ENCODE assay signal across 8 cellular contexts in genomic region chr19:1251233-1251502, GRCh38. TPM values are rescaled to one million over a fixed set of nuclear protein-coding genes. Genes with fewer than 3 reads are reported as not detected.
A peak's percentile ranks its signal among the peaks of the same experiment; 100 is the strongest.
DNase-seq lines count a peak whose midpoint lies in the region; ATAC-seq and TF ChIP-seq lines count a peak whose summit lies in the region.

No MANE protein-coding gene starts in this region.

- H3K27me3 Mint-ChIP-seq in CD4-positive, alpha-beta T cell = no peaks in the 10 kb centered on the region
- no peaks in the 10 kb centered on the region for H3K27me3 Mint-ChIP-seq in activated naive CD8-positive, alpha-beta T cell treated with anti-CD3 and anti-CD28 coated beads for 36 hours

- CTCF ChIA-PET in CD4-positive, alpha-beta T cell (lab: Charles Lee) = interaction anchor here (0.9 kb wide), 1 partner anchor 15 kb away, joined by 5 read pairs; no protein-coding TSS in a partner anchor

- H3K36me3 Mint-ChIP-seq in CD4-positive, alpha-beta T cell (ENCODE audit: low read depth) = peaks cover 40% of the 10 kb centered on the region
- peaks cover 17% of the 10 kb centered on the region for H3K36me3 Mint-ChIP-seq in activated naive CD8-positive, alpha-beta T cell treated with anti-CD3 and anti-CD28 coated beads for 36 hours

- peak overlapping the region; percentile 87 for H3K27ac ChIP-seq in CD4-positive, alpha-beta T cell (ENCODE audit: low read depth, low read length)
- peak overlapping the region; percentile 97 to 100 for H3K27ac ChIP-seq in right atrium auricular region

- POLR2A ChIA-PET in CD4-positive, alpha-beta T cell (lab: Charles Lee) = interaction anchor here (2.2 to 3.7 kb wide), 2 partner anchors 14 to 24 kb away, joined by 15 to 193 read pairs; partner anchors contain the start of genes CIRBP and FAM174C

- no peak for ATAC-seq in CD4-positive, alpha-beta T cell (ENCODE audit: poor library complexity)
- ATAC-seq in GM19023 (IDR thresholded peaks at IDR 0.05; ENCODE audit: unreplicated experiment) = no peak
- no peak for ATAC-seq in GM21825 (IDR thresholded peaks at IDR 0.05; ENCODE audit: unreplicated experiment)

- peak overlapping the region; percentile 92 for H3K9ac ChIP-seq in skeletal muscle satellite cell (ENCODE audit: low read depth, low read length)

- intact Hi-C loops in CD4-positive, alpha-beta T cell (cut with DNase I, micrococcal nuclease) = loop anchor here in 1 of 2 experiments (5.0 kb wide), 1 partner anchor 174 kb away; no protein-coding TSS in a partner anchor

- H3K4me1 Mint-ChIP-seq in CD4-positive, alpha-beta T cell (ENCODE audit: low read depth) = peaks cover 11% of the 10 kb centered on the region
- peaks cover 9% of the 10 kb centered on the region for H3K4me1 Mint-ChIP-seq in activated naive CD8-positive, alpha-beta T cell treated with anti-CD3 and anti-CD28 coated beads for 36 hours

- peak overlapping the region; percentile 97 for H3K27ac Mint-ChIP-seq in CD4-positive, alpha-beta T cell
- H3K27ac Mint-ChIP-seq in activated naive CD8-positive, alpha-beta T cell treated with anti-CD3 and anti-CD28 coated beads for 36 hours = peak overlapping the region; percentile 93

- H3K9me3 ChIP-seq in CD4-positive, alpha-beta T cell (ENCODE audit: control insufficient read depth, low read length) = no peaks in the 10 kb centered on the region
- H3K9me3 ChIP-seq in right atrium auricular region = no peaks in the 10 kb centered on the region
- H3K9me3 ChIP-seq in skeletal muscle satellite cell (replicated peaks; ENCODE audit: low read length) = no peaks in the 10 kb centered on the region

- H3K4me3 ChIP-seq in right atrium auricular region = peak overlapping the region; percentile 81 to 82
- peak overlapping the region; percentile 83 for H3K4me3 ChIP-seq in skeletal muscle satellite cell (ENCODE audit: low read length)

- no peaks in the 10 kb centered on the region for H3K27me3 ChIP-seq in CD4-positive, alpha-beta T cell (ENCODE audit: control insufficient read depth, insufficient read depth, low read length)
- H3K27me3 ChIP-seq in right atrium auricular region (no peaks in the 10 kb centered on the region), skeletal muscle satellite cell (ENCODE audit: control insufficient read depth, insufficient read depth, low read length) (no peaks in the 10 kb centered on the region)

- TF ChIP-seq CTCF in CD4-positive, alpha-beta T cell (IDR thresholded peaks at IDR 0.05) = no peak
- TF ChIP-seq CTCF in right atrium auricular region (IDR thresholded peaks at IDR 0.05) = no peak

- no peak for DNase-seq in CD4-positive, alpha-beta T cell
- DNase-seq in HT-29 (ENCODE audit: low spot score) (peak; percentile 65), right atrium auricular region (ENCODE audit: low spot score) (no peak), NCI-H1436 (lab: John Stamatoyannopoulos, UW) (no peak)
- DNase-seq in activated naive CD8-positive, alpha-beta T cell treated with anti-CD3 and anti-CD28 coated beads for 36 hours = no peak

- H3K9me3 Mint-ChIP-seq in CD4-positive, alpha-beta T cell = no peaks in the 10 kb centered on the region
- H3K9me3 Mint-ChIP-seq in activated naive CD8-positive, alpha-beta T cell treated with anti-CD3 and anti-CD28 coated beads for 36 hours = no peaks in the 10 kb centered on the region

- H3K4me1 ChIP-seq in right atrium auricular region (peaks cover 0 to 75% of the 10 kb centered on the region in 2 donors), skeletal muscle satellite cell (ENCODE audit: control insufficient read depth, insufficient read depth, low read length) (peaks cover 43% of the 10 kb centered on the region)

- H3K36me3 ChIP-seq in right atrium auricular region (peaks cover 45% of the 10 kb centered on the region), skeletal muscle satellite cell (ENCODE audit: insufficient read depth, low read length) (peaks cover 51% of the 10 kb centered on the region)

- H3K4me2 ChIP-seq in skeletal muscle satellite cell (ENCODE audit: low read length) = peak overlapping the region; percentile 98

- peak overlapping the region; percentile 97 for H3K4me3 Mint-ChIP-seq in CD4-positive, alpha-beta T cell
- peak overlapping the region; percentile 92 for H3K4me3 Mint-ChIP-seq in activated naive CD8-positive, alpha-beta T cell treated with anti-CD3 and anti-CD28 coated beads for 36 hours

RNA-seq across cellular contexts. Expression of gene MIDN, which starts 2.8 kb away (rescaled TPM):
- 100 to 1,000 TPM; 214 to 228 TPM for total RNA-seq in CD4-positive, alpha-beta T cell
- 32.5 and 38.6 TPM in 2 replicates for total RNA-seq in HT-29 (2014; rRNA removed; shearing (Covaris generic))
- 10 to 100 TPM; 29.3 to 29.6 TPM for total RNA-seq in activated naive CD8-positive, alpha-beta T cell treated with anti-CD3 and anti-CD28 coated beads for 36 hours
- 10 to 100 TPM; 42.1 to 42.2 TPM for total RNA-seq in right atrium auricular region
- 21.3 and 31.0 TPM in 2 replicates for total RNA-seq in skeletal muscle satellite cell (2012; rRNA removed)

RNA-seq across cellular contexts. Expression of gene ATP5F1D, which starts 9.6 kb away (rescaled TPM):
- 10 to 100 TPM; 77.6 to 92.6 TPM for total RNA-seq in CD4-positive, alpha-beta T cell
- total RNA-seq in HT-29 (2014; rRNA removed; shearing (Covaris generic)) = 142 and 159 TPM in 2 replicates
- total RNA-seq in activated naive CD8-positive, alpha-beta T cell treated with anti-CD3 and anti-CD28 coated beads for 36 hours = 100 to 1,000 TPM; 175 to 177 TPM
- total RNA-seq in right atrium auricular region = 100 to 1,000 TPM; 193 to 269 TPM
- 33.9 and 42.1 TPM in 2 replicates for total RNA-seq in skeletal muscle satellite cell (2012; rRNA removed)

RNA-seq across cellular contexts. Expression of gene CBARP, which starts 13.4 kb away (rescaled TPM):
- total RNA-seq in CD4-positive, alpha-beta T cell = under 1 TPM in 1 of 2 experiments, not detected in 1; 0.22 TPM
- total RNA-seq in HT-29 (2014; rRNA removed; shearing (Covaris generic)) = 2.4 and 3.9 TPM in 2 replicates
- total RNA-seq in activated naive CD8-positive, alpha-beta T cell treated with anti-CD3 and anti-CD28 coated beads for 36 hours = under 1 TPM; 0.33 to 0.46 TPM
- total RNA-seq in right atrium auricular region = 1 to 10 TPM; 2.4 to 2.6 TPM
- total RNA-seq in skeletal muscle satellite cell (2012; rRNA removed) = 3.3 and 4.8 TPM in 2 replicates

RNA-seq across cellular contexts. Expression of gene CIRBP, which starts 18.0 kb away (rescaled TPM):
- total RNA-seq in CD4-positive, alpha-beta T cell = 100 to 1,000 TPM; 614 to 628 TPM
- total RNA-seq in HT-29 (2014; rRNA removed; shearing (Covaris generic)) = 72.3 and 72.7 TPM in 2 replicates
- 100 to 1,000 TPM; 208 to 216 TPM for total RNA-seq in activated naive CD8-positive, alpha-beta T cell treated with anti-CD3 and anti-CD28 coated beads for 36 hours
- total RNA-seq in right atrium auricular region = 100 to 1,000 TPM; 288 to 385 TPM
- total RNA-seq in skeletal muscle satellite cell (2012; rRNA removed) = 165 and 205 TPM in 2 replicates

RNA-seq across cellular contexts. Expression of gene FAM174C, which starts 24.2 kb away (rescaled TPM):
- total RNA-seq in CD4-positive, alpha-beta T cell = 10 to 100 TPM; 32.0 to 38.3 TPM
- 156 and 183 TPM in 2 replicates for total RNA-seq in HT-29 (2014; rRNA removed; shearing (Covaris generic))
- 100 to 1,000 TPM in 1 of 2 experiments, 10 to 100 TPM in 1; 99.8 to 101 TPM for total RNA-seq in activated naive CD8-positive, alpha-beta T cell treated with anti-CD3 and anti-CD28 coated beads for 36 hours
- total RNA-seq in right atrium auricular region = 10 to 100 TPM; 28.9 to 29.8 TPM
- total RNA-seq in skeletal muscle satellite cell (2012; rRNA removed) = 36.5 and 60.9 TPM in 2 replicates
